ENCODE assay signal across 21 cellular contexts in genomic region chr14:68486033-68486732, GRCh38.
DNase-seq lines count a peak whose midpoint lies in the region; ATAC-seq and TF ChIP-seq lines count a peak whose summit lies in the region.
"Had no signal": no experiment of that assay in that cellular context is flagged by ENCODE, and none has a peak within 500 bp of the region (broad histone marks: within the 10 kb centered on the region; RNA-seq: fewer than 3 reads in every experiment).

No MANE protein-coding gene starts in this region.

- no peak for TF ChIP-seq CTCF in progenitor cell of endocrine pancreas (IDR thresholded peaks at IDR 0.05; ENCODE audit: unreplicated experiment)

- peak overlapping the region in 2 of 3 donors; percentile 1 to 45 for H3K27ac Mint-ChIP-seq in IgD-negative memory B cell
- peak overlapping the region; percentile 88 for H3K27ac Mint-ChIP-seq in progenitor cell of endocrine pancreas
- H3K27ac Mint-ChIP-seq: activated B cell treated with CpG ODN at 0.5 μM for 24 hours; activated CD4-positive, alpha-beta memory T cell treated with anti-CD3 and anti-CD28 coated beads for 36 hours had no signal

- H3K4me3 Mint-ChIP-seq in IgD-negative memory B cell = no peak overlapping the region
- H3K4me3 Mint-ChIP-seq in progenitor cell of endocrine pancreas (ENCODE audit: low read depth) = peak overlapping the region; percentile 25
- H3K4me3 Mint-ChIP-seq: activated B cell treated with CpG ODN at 0.5 μM for 24 hours; activated CD4-positive, alpha-beta memory T cell treated with anti-CD3 and anti-CD28 coated beads for 36 hours; effector memory CD8-positive, alpha-beta T cell; natural killer cell had no signal

- H3K4me1 Mint-ChIP-seq in IgD-negative memory B cell (peaks cover 3 to 17% (median 7%) of the 10 kb centered on the region in 3 donors), progenitor cell of endocrine pancreas (ENCODE audit: low read depth) (peaks cover 50% of the 10 kb centered on the region)

- no peaks in the 10 kb centered on the region for H3K27me3 Mint-ChIP-seq in IgD-negative memory B cell
- H3K27me3 Mint-ChIP-seq in progenitor cell of endocrine pancreas = no peaks in the 10 kb centered on the region
- H3K27me3 Mint-ChIP-seq: activated B cell treated with CpG ODN at 0.5 μM for 24 hours; activated CD4-positive, alpha-beta memory T cell treated with anti-CD3 and anti-CD28 coated beads for 36 hours; effector memory CD8-positive, alpha-beta T cell had no signal

- ATAC-seq in GM21447 (IDR thresholded peaks at IDR 0.05; ENCODE audit: unreplicated experiment) = no peak
- ATAC-seq: effector memory CD8-positive, alpha-beta T cell; gastrocnemius medialis; natural killer cell; SK-N-SH treated with all-trans-retinoic acid at 6 μM for 48 hours had no signal

- DNase-seq in COLO668 (lab: John Stamatoyannopoulos, UW; ENCODE audit: unreplicated experiment) = peak; percentile 20
- DNase-seq in islet precursor cell = peak; percentile 10
- DNase-seq in progenitor cell of endocrine pancreas (ENCODE audit: low spot score, unreplicated experiment) = no peak
- DNase-seq in cerebellar nuclear complex (lab: John Stamatoyannopoulos, UW) = no peak
- no peak for DNase-seq in NCI-H1105 treated with DMSO at 0.1 percent for 48 hours (lab: John Stamatoyannopoulos, UW)
- DNase-seq: activated B cell treated with CpG ODN at 0.5 μM for 24 hours; activated CD4-positive, alpha-beta memory T cell treated with anti-CD3 and anti-CD28 coated beads for 36 hours; activated effector memory CD4-positive, alpha-beta T cell treated with Interleukin-2 at 50 U/mL for 16 hours; colonic mucosa; effector memory CD8-positive, alpha-beta T cell; EL; esophagus squamous epithelium; gastrocnemius medialis; mesenchymal stem cell; natural killer cell; NCI-H1417 treated with DMSO at 0.1 percent for 48 hours; NCI-H526; sigmoid colon had no signal

- H3K9me3 Mint-ChIP-seq in IgD-negative memory B cell = no peaks in the 10 kb centered on the region
- no peaks in the 10 kb centered on the region for H3K9me3 Mint-ChIP-seq in progenitor cell of endocrine pancreas (ENCODE audit: low read depth)
- H3K9me3 Mint-ChIP-seq: activated B cell treated with CpG ODN at 0.5 μM for 24 hours; activated CD4-positive, alpha-beta memory T cell treated with anti-CD3 and anti-CD28 coated beads for 36 hours; effector memory CD8-positive, alpha-beta T cell; natural killer cell had no signal

- peaks cover 2% of the 10 kb centered on the region for H3K36me3 Mint-ChIP-seq in IgD-negative memory B cell
- H3K36me3 Mint-ChIP-seq in progenitor cell of endocrine pancreas (ENCODE audit: insufficient read depth) = no peaks in the 10 kb centered on the region
- H3K36me3 Mint-ChIP-seq: activated CD4-positive, alpha-beta memory T cell treated with anti-CD3 and anti-CD28 coated beads for 36 hours; natural killer cell had no signal

Comparison
In these comparisons a context has a peak if more than half of its experiments do, and no peak if none do; other contexts are left out.
1. DNase-seq: peak in COLO668 (single experiment) and islet precursor cell (single experiment); none in progenitor cell of endocrine pancreas (single experiment), cerebellar nuclear complex (0 of 2) and NCI-H1105 treated with DMSO at 0.1 percent for 48 hours (single experiment).